In the genomic region with DNA sequence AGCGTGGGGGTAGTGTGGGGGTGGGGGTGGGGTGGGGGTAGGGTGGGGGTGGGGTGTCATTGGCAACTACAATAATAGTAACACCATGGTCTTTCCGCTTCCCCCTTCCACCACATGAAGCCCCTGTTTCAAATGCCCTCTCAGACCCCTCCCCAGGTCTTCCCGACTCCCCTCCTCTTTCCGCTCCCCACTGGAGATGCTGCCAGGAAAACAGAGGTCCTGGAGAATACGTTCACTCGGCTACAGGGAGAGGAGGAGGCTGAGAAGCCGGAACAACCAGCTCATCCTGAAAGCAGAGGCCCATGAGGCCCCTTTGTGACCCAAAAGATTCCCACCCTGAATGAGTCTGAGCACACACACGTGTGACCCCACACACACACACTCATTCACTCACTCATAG, we compare ENCODE assay signal across 12 cellular contexts.
DNase-seq lines count a peak whose midpoint lies in the region; ATAC-seq and TF ChIP-seq lines count a peak whose summit lies in the region.
"Had no signal": no experiment of that assay in that cellular context is flagged by ENCODE, and none has a peak within 500 bp of the region (broad histone marks: within the 10 kb centered on the region; RNA-seq: fewer than 3 reads in every experiment).

No MANE protein-coding gene starts in this region.

- H3K4me3 ChIP-seq in adipocyte (ENCODE audit: low read length), result no peak overlapping the region
- no peak overlapping the region for H3K4me3 ChIP-seq in tibial artery
- H3K4me3 ChIP-seq: lung had no signal

- intact Hi-C loops in activated CD4-positive, alpha-beta memory T cell treated with anti-CD3 and anti-CD28 coated beads for 36 hours (cut with micrococcal nuclease), result no loop called here
- intact Hi-C loops in natural killer cell (cut with micrococcal nuclease), result no loop called here
- intact Hi-C loops in tibial artery (cut with DNase I; ENCODE audit: low total_unique reads), result no loop called here

- DNase-seq in activated CD4-positive, alpha-beta memory T cell treated with anti-CD3 and anti-CD28 coated beads for 36 hours, result peak; percentile 12
- no peak for DNase-seq in activated CD4-positive, alpha-beta memory T cell treated with anti-CD3 and anti-CD28 coated beads, Interleukin-2, amount 10 ng/mL, durations not matched to agents 7 days and 5 days
- DNase-seq in adipocyte (ENCODE audit: low read depth) (no peak), natural killer cell (no peak), tibial artery (peak; percentile 14 to 54)
- DNase-seq in central memory CD4-positive, alpha-beta T cell, result no peak
- DNase-seq: activated CD4-positive, alpha-beta T cell treated with anti-CD3 and anti-CD28 coated beads, Interleukin-2, amount 10 ng/mL, durations not matched to agents 24 days and 14 days; caudate nucleus had no signal

- peak overlapping the region; percentile 88 for H3K9ac ChIP-seq in adipocyte (ENCODE audit: low read length)

- peaks cover 2% of the 10 kb centered on the region for H3K27me3 Mint-ChIP-seq in activated CD4-positive, alpha-beta memory T cell treated with anti-CD3 and anti-CD28 coated beads for 36 hours
- peaks cover 8% of the 10 kb centered on the region for H3K27me3 Mint-ChIP-seq in activated CD4-positive, alpha-beta memory T cell treated with anti-CD3 and anti-CD28 coated beads, Interleukin-2, amount 10 ng/mL, durations not matched to agents 7 days and 5 days
- H3K27me3 Mint-ChIP-seq in natural killer cell (ENCODE audit: low read depth in 2 of 2), result peaks cover 0 to 4% of the 10 kb centered on the region in 2 donors

- TF ChIP-seq CTCF in natural killer cell (IDR thresholded peaks at IDR 0.05) (no peak), tibial artery (IDR thresholded peaks at IDR 0.05) (no peak)

- H3K36me3 Mint-ChIP-seq in activated CD4-positive, alpha-beta memory T cell treated with anti-CD3 and anti-CD28 coated beads for 36 hours, result no peaks in the 10 kb centered on the region
- no peaks in the 10 kb centered on the region for H3K36me3 Mint-ChIP-seq in activated CD4-positive, alpha-beta memory T cell treated with anti-CD3 and anti-CD28 coated beads, Interleukin-2, amount 10 ng/mL, durations not matched to agents 7 days and 5 days (ENCODE audit: low read depth)
- H3K36me3 Mint-ChIP-seq in natural killer cell, result no peaks in the 10 kb centered on the region

- no peaks in the 10 kb centered on the region for H3K4me1 Mint-ChIP-seq in activated CD4-positive, alpha-beta memory T cell treated with anti-CD3 and anti-CD28 coated beads for 36 hours (ENCODE audit: low read depth)
- H3K4me1 Mint-ChIP-seq in activated CD4-positive, alpha-beta memory T cell treated with anti-CD3 and anti-CD28 coated beads, Interleukin-2, amount 10 ng/mL, durations not matched to agents 7 days and 5 days, result peaks cover 13% of the 10 kb centered on the region
- peaks cover 25 to 32% of the 10 kb centered on the region in 2 donors for H3K4me1 Mint-ChIP-seq in natural killer cell

- POLR2A ChIA-PET in activated CD4-positive, alpha-beta memory T cell treated with anti-CD3 and anti-CD28 coated beads for 36 hours (lab: Charles Lee), result no interaction called here
- POLR2A ChIA-PET in activated CD4-positive, alpha-beta memory T cell treated with anti-CD3 and anti-CD28 coated beads, Interleukin-2, amount 10 ng/mL, durations not matched to agents 7 days and 5 days (lab: Charles Lee), result no interaction called here

- H3K4me1 ChIP-seq in adipocyte (ENCODE audit: control insufficient read depth, insufficient read depth, low read length) (peaks cover 76% of the 10 kb centered on the region), tibial artery (peaks cover 3 to 77% (median 65%) of the 10 kb centered on the region in 4 donors)

- no peak for ATAC-seq in natural killer cell
- ATAC-seq in HG03439 (IDR thresholded peaks at IDR 0.05; ENCODE audit: unreplicated experiment), result no peak
- no peak for ATAC-seq in GM18873 (IDR thresholded peaks at IDR 0.05; ENCODE audit: low FRiP score, unreplicated experiment)

- CTCF ChIA-PET in activated CD4-positive, alpha-beta memory T cell treated with anti-CD3 and anti-CD28 coated beads for 36 hours (lab: Charles Lee), result no interaction called here
- CTCF ChIA-PET in activated CD4-positive, alpha-beta memory T cell treated with anti-CD3 and anti-CD28 coated beads, Interleukin-2, amount 10 ng/mL, durations not matched to agents 7 days and 5 days (lab: Charles Lee), result interaction anchor here (0.7 to 1.3 kb wide), 2 partner anchors 40 to 136 kb away, joined by 3 to 4 read pairs; no protein-coding TSS in a partner anchor

- no peak overlapping the region for H3K27ac Mint-ChIP-seq in activated CD4-positive, alpha-beta memory T cell treated with anti-CD3 and anti-CD28 coated beads for 36 hours
- no peak overlapping the region for H3K27ac Mint-ChIP-seq in activated CD4-positive, alpha-beta memory T cell treated with anti-CD3 and anti-CD28 coated beads, Interleukin-2, amount 10 ng/mL, durations not matched to agents 7 days and 5 days
- peak overlapping the region; percentile 67 to 78 for H3K27ac Mint-ChIP-seq in natural killer cell

- no peaks in the 10 kb centered on the region for H3K27me3 ChIP-seq in adipocyte (replicated peaks; ENCODE audit: control insufficient read depth, insufficient read depth, low read length)
- no peaks in the 10 kb centered on the region for H3K27me3 ChIP-seq in tibial artery

- H3K9me3 ChIP-seq in adipocyte (ENCODE audit: control insufficient read depth, low read length), result no peaks in the 10 kb centered on the region
- no peaks in the 10 kb centered on the region for H3K9me3 ChIP-seq in tibial artery

- H3K27ac ChIP-seq in tibial artery, result peak overlapping the region; percentile 79 to 87

- H3K36me3 ChIP-seq in adipocyte (ENCODE audit: control insufficient read depth, insufficient read depth, low read length, severe bottlenecking) (no peaks in the 10 kb centered on the region), tibial artery (no peaks in the 10 kb centered on the region)

- H3K9me3 Mint-ChIP-seq in activated CD4-positive, alpha-beta memory T cell treated with anti-CD3 and anti-CD28 coated beads for 36 hours, result no peaks in the 10 kb centered on the region
- peaks cover 2% of the 10 kb centered on the region for H3K9me3 Mint-ChIP-seq in activated CD4-positive, alpha-beta memory T cell treated with anti-CD3 and anti-CD28 coated beads, Interleukin-2, amount 10 ng/mL, durations not matched to agents 7 days and 5 days
- no peaks in the 10 kb centered on the region for H3K9me3 Mint-ChIP-seq in natural killer cell
- H3K9me3 Mint-ChIP-seq: activated CD4-positive, alpha-beta T cell treated with anti-CD3 and anti-CD28 coated beads, Interleukin-2, amount 10 ng/mL, durations not matched to agents 24 days and 14 days; T-helper 1 cell treated with Interleukin-12 subunit alpha and Interleukin-12 subunit beta and Interleukin-4 antibody, amounts not matched to agents 30 μg/mL and 1 μg/mL, for 36 hours had no signal

- H3K4me3 Mint-ChIP-seq in activated CD4-positive, alpha-beta memory T cell treated with anti-CD3 and anti-CD28 coated beads for 36 hours, result no peak overlapping the region
- no peak overlapping the region for H3K4me3 Mint-ChIP-seq in activated CD4-positive, alpha-beta memory T cell treated with anti-CD3 and anti-CD28 coated beads, Interleukin-2, amount 10 ng/mL, durations not matched to agents 7 days and 5 days
- peak overlapping the region; percentile 19 for H3K4me3 Mint-ChIP-seq in natural killer cell
- H3K4me3 Mint-ChIP-seq: activated CD4-positive, alpha-beta T cell treated with anti-CD3 and anti-CD28 coated beads, Interleukin-2, amount 10 ng/mL, durations not matched to agents 24 days and 14 days; T-helper 1 cell treated with Interleukin-12 subunit alpha and Interleukin-12 subunit beta and Interleukin-4 antibody, amounts not matched to agents 30 μg/mL and 1 μg/mL, for 36 hours had no signal

Comparison
In these comparisons a context has a peak if more than half of its experiments do, and no peak if none do; other contexts are left out.
1. DNase-seq: peak in activated CD4-positive, alpha-beta memory T cell treated with anti-CD3 and anti-CD28 coated beads for 36 hours (single experiment) and tibial artery (2 of 2); none in activated CD4-positive, alpha-beta memory T cell treated with anti-CD3 and anti-CD28 coated beads, Interleukin-2, amount 10 ng/mL, durations not matched to agents 7 days and 5 days (single experiment), adipocyte (single experiment), natural killer cell (single experiment) and central memory CD4-positive, alpha-beta T cell (single experiment).
2. H3K27ac Mint-ChIP-seq: peak in natural killer cell (2 of 2); none in activated CD4-positive, alpha-beta memory T cell treated with anti-CD3 and anti-CD28 coated beads for 36 hours (single experiment) and activated CD4-positive, alpha-beta memory T cell treated with anti-CD3 and anti-CD28 coated beads, Interleukin-2, amount 10 ng/mL, durations not matched to agents 7 days and 5 days (single experiment).